ENCODE assay signal across 1 cellular context in the genomic region with DNA sequence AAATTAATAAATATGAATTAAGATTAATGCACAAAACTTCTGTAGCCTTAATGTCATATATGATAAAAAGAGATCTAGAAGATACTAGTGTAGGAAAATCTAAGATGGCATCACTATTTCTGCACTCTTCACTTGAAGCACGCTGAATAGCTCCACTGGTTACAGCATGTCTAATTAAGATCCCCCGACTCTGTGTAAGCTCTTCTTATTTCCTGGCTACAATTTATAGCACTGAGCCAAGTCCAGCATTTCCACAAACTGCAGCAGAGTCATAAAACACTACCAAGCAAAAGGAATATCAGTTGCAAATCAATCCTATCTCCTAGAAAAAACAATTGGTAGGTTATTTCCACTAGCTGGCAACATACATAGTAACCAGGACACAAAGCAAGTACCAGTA.
TF ChIP-seq lines count a peak whose summit lies in the region.

No MANE protein-coding gene starts in this region.

TF ChIP-seq in GM12878, 131 proteins besides CTCF, POLR2A, EP300 and RAD21:
- TF ChIP-seq SPI1 (IDR thresholded peaks at IDR 0.05; ENCODE audit: borderline replicate concordance, insufficient read depth, low read depth, low read length) (no peak), CREB1 (IDR thresholded peaks at IDR 0.05; ENCODE audit: low read depth) (no peak), ZNF384 (IDR thresholded peaks at IDR 0.05; ENCODE audit: borderline replicate concordance, low read depth, low read length) (no peak), CBFB (IDR thresholded peaks at IDR 0.05; ENCODE audit: low read depth) (no peak), ZNF274 (IDR thresholded peaks at IDR 0.05; ENCODE audit: insufficient read depth, insufficient read length) (no peak), RAD51 (IDR thresholded peaks at IDR 0.05) (no peak), SREBF2 (IDR thresholded peaks at IDR 0.05; ENCODE audit: low read length) (no peak), DPF2 (IDR thresholded peaks at IDR 0.05) (no peak)
- TF ChIP-seq, protein P1, sequence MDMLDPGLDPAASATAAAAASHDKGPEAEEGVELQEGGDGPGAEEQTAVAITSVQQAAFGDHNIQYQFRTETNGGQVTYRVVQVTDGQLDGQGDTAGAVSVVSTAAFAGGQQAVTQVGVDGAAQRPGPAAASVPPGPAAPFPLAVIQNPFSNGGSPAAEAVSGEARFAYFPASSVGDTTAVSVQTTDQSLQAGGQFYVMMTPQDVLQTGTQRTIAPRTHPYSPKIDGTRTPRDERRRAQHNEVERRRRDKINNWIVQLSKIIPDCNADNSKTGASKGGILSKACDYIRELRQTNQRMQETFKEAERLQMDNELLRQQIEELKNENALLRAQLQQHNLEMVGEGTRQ (IDR thresholded peaks at IDR 0.05; ENCODE audit: borderline replicate concordance, low read depth, low read length) = no peak
TF ChIP-seq in GM12878: peak in this region for 0.
